In genomic region chr17:17269926-17270773, GRCh38 we compare ENCODE assay signal across 1 cellular context.
TF ChIP-seq lines count a peak whose summit lies in the region.

No MANE protein-coding gene starts in this region.

TF ChIP-seq in A549, 52 proteins besides CTCF, POLR2A, EP300 and RAD21 (continued from another document):
- TF ChIP-seq HMGXB4 (CRISPR knock-in tag; IDR thresholded peaks at IDR 0.05; ENCODE audit: borderline replicate concordance), result no peak
- no peak for TF ChIP-seq RFX5 (IDR thresholded peaks at IDR 0.05)
- TF ChIP-seq ZFP36 (IDR thresholded peaks at IDR 0.05; ENCODE audit: borderline replicate concordance, partially characterized antibody), result no peak
